Comparison of ENCODE assay signal across 18 cellular contexts in genomic region chr13:99302637-99303505, GRCh38. TPM values are rescaled to one million over a fixed set of nuclear protein-coding genes. Genes with fewer than 3 reads are reported as not detected.
A peak's percentile ranks its signal among the peaks of the same experiment; 100 is the strongest.
DNase-seq lines count a peak whose midpoint lies in the region; TF ChIP-seq lines count a peak whose summit lies in the region.
"Had no signal": no experiment of that assay in that cellular context is flagged by ENCODE, and none has a peak within 500 bp of the region (broad histone marks: within the 10 kb centered on the region; RNA-seq: fewer than 3 reads in every experiment).

No MANE protein-coding gene starts in this region.

- peaks cover 0 to 5% of the 10 kb centered on the region in 2 donors for H3K36me3 ChIP-seq in mucosa of rectum (ENCODE audit: control insufficient read depth in 2 of 2, insufficient read depth in 2 of 2, low read length in 2 of 2)
- no peaks in the 10 kb centered on the region for H3K36me3 ChIP-seq in stomach
- no peaks in the 10 kb centered on the region for H3K36me3 ChIP-seq in MM.1S (replicated peaks; ENCODE audit: insufficient read depth, low read length)

- peaks cover 0 to 10% of the 10 kb centered on the region in 2 donors for H3K4me1 ChIP-seq in mucosa of rectum (ENCODE audit: control insufficient read depth in 2 of 2, insufficient read depth in 2 of 2, low read length in 2 of 2)
- peaks cover 0 to 43% (median 19%) of the 10 kb centered on the region in 4 donors for H3K4me1 ChIP-seq in stomach
- no peaks in the 10 kb centered on the region for H3K4me1 ChIP-seq in MM.1S (ENCODE audit: low read length)

- 88 to 95% (median 89%) methylated on average over 8 of the region's 8 CpGs for WGBS in stomach, 5 donors

- intact Hi-C loops in activated CD4-positive, alpha-beta memory T cell treated with anti-CD3 and anti-CD28 coated beads for 36 hours (cut with micrococcal nuclease), result loop anchor here (10.0 kb wide), 1 partner anchor 302 kb away; the partner anchor contains the start of gene CLYBL
- intact Hi-C loops in stomach (cut with DNase I; ENCODE audit: low total_unique reads), result no loop called here

- H3K27me3 Mint-ChIP-seq in T-helper 2 cell treated with Interferon-gamma antibody and Interleukin-4, amounts not matched to agents 5 μg/mL and 100 μg/mL, for 36 hours (ENCODE audit: low read depth), result no peaks in the 10 kb centered on the region
- no peaks in the 10 kb centered on the region for H3K27me3 Mint-ChIP-seq in activated CD4-positive, alpha-beta memory T cell treated with anti-CD3 and anti-CD28 coated beads for 36 hours

- H3K4me2 ChIP-seq in MM.1S (ENCODE audit: low read depth, low read length), result no peak overlapping the region

- H2AFZ ChIP-seq in MM.1S (ENCODE audit: low read length), result no peak overlapping the region

- TF ChIP-seq CTCF in GM12864 (IDR thresholded peaks at IDR 0.05; ENCODE audit: low read depth, low read length, missing control alignments) (no peak), stomach (IDR thresholded peaks at IDR 0.05) (no peak), MM.1S (IDR thresholded peaks at IDR 0.05; ENCODE audit: low read length) (no peak)

- H3K9me2 ChIP-seq in MM.1S (replicated peaks; ENCODE audit: insufficient read depth, low read length), result no peaks in the 10 kb centered on the region

- no peaks in the 10 kb centered on the region for H4K20me1 ChIP-seq in MM.1S (ENCODE audit: insufficient read depth, low read length)

- H3K27ac Mint-ChIP-seq in T-helper 2 cell treated with Interferon-gamma antibody and Interleukin-4, amounts not matched to agents 5 μg/mL and 100 μg/mL, for 36 hours, result peak overlapping the region; percentile 92
- peak overlapping the region; percentile 99 for H3K27ac Mint-ChIP-seq in activated CD4-positive, alpha-beta memory T cell treated with anti-CD3 and anti-CD28 coated beads for 36 hours

- H3K9ac ChIP-seq in mucosa of rectum (ENCODE audit: low read depth in 1 of 2, low read length in 2 of 2) (peak overlapping the region in 1 of 2 donors; percentile 66), MM.1S (ENCODE audit: low read length) (no peak overlapping the region)

- H3K4me3 Mint-ChIP-seq in T-helper 2 cell treated with Interferon-gamma antibody and Interleukin-4, amounts not matched to agents 5 μg/mL and 100 μg/mL, for 36 hours, result peak overlapping the region; percentile 92
- peak overlapping the region; percentile 93 for H3K4me3 Mint-ChIP-seq in activated CD4-positive, alpha-beta memory T cell treated with anti-CD3 and anti-CD28 coated beads for 36 hours

- H3K4me1 Mint-ChIP-seq in T-helper 2 cell treated with Interferon-gamma antibody and Interleukin-4, amounts not matched to agents 5 μg/mL and 100 μg/mL, for 36 hours (ENCODE audit: low read depth), result peaks cover 64% of the 10 kb centered on the region
- peaks cover 64% of the 10 kb centered on the region for H3K4me1 Mint-ChIP-seq in activated CD4-positive, alpha-beta memory T cell treated with anti-CD3 and anti-CD28 coated beads for 36 hours (ENCODE audit: low read depth)

- TF ChIP-seq POLR2A in stomach (IDR thresholded peaks at IDR 0.05), result no peak

- H3K79me2 ChIP-seq in MM.1S (ENCODE audit: low read length), result no peaks in the 10 kb centered on the region

- DNase-seq in T-helper 2 cell treated with Interferon-gamma antibody and Interleukin-4, amounts not matched to agents 5 μg/mL and 100 μg/mL, for 36 hours (ENCODE audit: low spot score), result no peak
- no peak for DNase-seq in T-helper 2 cell
- no peak for DNase-seq in GM12864 (ENCODE audit: low read depth)
- DNase-seq in activated CD4-positive, alpha-beta memory T cell treated with anti-CD3 and anti-CD28 coated beads for 36 hours, result no peak
- DNase-seq in stomach, result no peak
- DNase-seq in glomerular visceral epithelial cell (ENCODE audit: extremely low spot score), result no peak
- DNase-seq in MM.1S, result no peak
- DNase-seq: 8988T, HCEC 1CT, heart right ventricle, NCI-H2029, NCI-H69, trophoblast cell had no signal

- peak overlapping the region; percentile 30 to 77 for H3K27ac ChIP-seq in mucosa of rectum (ENCODE audit: low read depth in 2 of 2, low read length in 2 of 2)
- peak overlapping the region in 2 of 5 donors; percentile 9 to 65 for H3K27ac ChIP-seq in stomach
- H3K27ac ChIP-seq in MM.1S (ENCODE audit: low read length), result no peak overlapping the region
- H3K27ac ChIP-seq: C4-2B had no signal

- H3K4me3 ChIP-seq in GM12864 (ENCODE audit: low read depth, low read length) (peak overlapping the region; percentile 71; the same call in 1 of the 2 replicates), mucosa of rectum (ENCODE audit: low read length in 2 of 2) (peak overlapping the region in 1 of 2 donors; percentile 62), stomach (no peak overlapping the region), MM.1S (ENCODE audit: low read length) (no peak overlapping the region)
- H3K4me3 ChIP-seq: coronary artery had no signal

- POLR2A ChIA-PET in activated CD4-positive, alpha-beta memory T cell treated with anti-CD3 and anti-CD28 coated beads for 36 hours (lab: Charles Lee), result interaction anchor here (0.6 to 14.1 kb wide), 10 partner anchors 10 to 178 kb away, joined by 3 to 246 read pairs (median 5); partner anchors contain the start of gene UBAC2

- H3K27me3 ChIP-seq in mucosa of rectum (ENCODE audit: control insufficient read depth in 2 of 2, insufficient read depth in 2 of 2, low read length in 2 of 2), result no peaks in the 10 kb centered on the region
- no peaks in the 10 kb centered on the region for H3K27me3 ChIP-seq in stomach
- H3K27me3 ChIP-seq in MM.1S (replicated peaks; ENCODE audit: insufficient read depth, low read length), result no peaks in the 10 kb centered on the region
- H3K27me3 ChIP-seq: heart right ventricle had no signal

- H3K9me3 ChIP-seq in mucosa of rectum (ENCODE audit: control insufficient read depth in 2 of 2, low read length in 2 of 2) (no peaks in the 10 kb centered on the region), stomach (no peaks in the 10 kb centered on the region), MM.1S (replicated peaks; ENCODE audit: insufficient read depth, low read length) (no peaks in the 10 kb centered on the region)
- H3K9me3 ChIP-seq: heart right ventricle had no signal

- no peak for TF ChIP-seq EP300 in stomach (IDR thresholded peaks at IDR 0.05)

- CTCF ChIA-PET in activated CD4-positive, alpha-beta memory T cell treated with anti-CD3 and anti-CD28 coated beads for 36 hours (lab: Charles Lee), result interaction anchor here (1.2 to 9.8 kb wide), 5 partner anchors 28 to 133 kb away, joined by 4 to 93 read pairs (median 7); no protein-coding TSS in a partner anchor

- H3K36me3 Mint-ChIP-seq in T-helper 2 cell treated with Interferon-gamma antibody and Interleukin-4, amounts not matched to agents 5 μg/mL and 100 μg/mL, for 36 hours (ENCODE audit: low read depth), result peaks cover 65% of the 10 kb centered on the region
- peaks cover 52% of the 10 kb centered on the region for H3K36me3 Mint-ChIP-seq in activated CD4-positive, alpha-beta memory T cell treated with anti-CD3 and anti-CD28 coated beads for 36 hours

- no peaks in the 10 kb centered on the region for H3F3A ChIP-seq in MM.1S (ENCODE audit: insufficient read depth, low read length)

- H3K9me3 Mint-ChIP-seq in T-helper 2 cell treated with Interferon-gamma antibody and Interleukin-4, amounts not matched to agents 5 μg/mL and 100 μg/mL, for 36 hours, result no peaks in the 10 kb centered on the region
- H3K9me3 Mint-ChIP-seq in activated CD4-positive, alpha-beta memory T cell treated with anti-CD3 and anti-CD28 coated beads for 36 hours, result no peaks in the 10 kb centered on the region

RNA-seq across cellular contexts. Expression of gene GPR183, which starts 4.3 kb away (rescaled TPM):
- total RNA-seq in activated CD4-positive, alpha-beta memory T cell treated with anti-CD3 and anti-CD28 coated beads for 36 hours, result 10 to 100 TPM; 46.4 to 47.1 TPM
- 10 to 100 TPM in 4 of 5 donors, under 1 TPM in 1; 0.58 to 24.4 (median 16.4) TPM for total RNA-seq in stomach
- 1 to 10 TPM; 3.0 to 5.8 (median 4.5) TPM for polyA plus RNA-seq in stomach
- polyA plus RNA-seq: keratinocyte had no signal

RNA-seq across cellular contexts. Expression of gene GPR18, which starts 44.7 kb away (rescaled TPM):
- total RNA-seq in activated CD4-positive, alpha-beta memory T cell treated with anti-CD3 and anti-CD28 coated beads for 36 hours, result 1 to 10 TPM; 2.4 to 2.8 TPM
- not detected for total RNA-seq in stomach
- under 1 TPM in 2 of 3 donors, not detected in 1; 0.68 to 0.76 TPM for polyA plus RNA-seq in stomach
- total RNA-seq: esophagus mucosa had no signal
- polyA plus RNA-seq: heart right ventricle, keratinocyte had no signal
